Comparison of ENCODE assay signal across 16 cellular contexts in the genomic region with DNA sequence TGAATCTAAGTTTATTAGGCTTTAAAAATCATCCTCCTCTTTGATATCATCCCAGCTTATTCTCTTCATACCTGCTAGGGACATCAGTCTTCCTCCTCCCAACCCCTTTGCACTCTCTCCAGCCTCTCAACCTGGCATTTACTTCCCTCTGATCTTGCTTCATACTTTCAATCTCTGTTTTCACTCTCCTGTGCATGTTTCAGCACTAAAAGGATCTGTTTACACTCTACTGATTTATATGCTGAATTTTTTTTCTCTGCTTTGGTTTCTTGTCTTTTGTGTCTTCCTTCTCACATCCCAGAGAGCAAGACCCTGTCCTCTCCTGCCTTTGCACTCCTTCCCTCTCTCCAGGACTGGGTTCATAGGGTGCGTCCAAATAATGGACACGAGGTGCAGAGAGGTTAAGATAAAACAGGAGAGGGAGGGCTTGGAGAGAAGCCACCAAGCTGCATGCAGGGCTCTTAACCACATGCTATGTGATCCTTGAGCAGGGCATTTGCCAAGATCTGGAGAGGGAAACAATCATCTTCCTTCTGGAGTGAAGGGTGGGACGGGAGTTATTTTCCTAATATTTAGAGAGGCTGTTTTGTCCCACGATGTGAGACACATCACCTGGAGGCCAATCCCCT. TPM values are rescaled to one million over a fixed set of nuclear protein-coding genes. Genes with fewer than 3 reads are reported as not detected.
DNase-seq lines count a peak whose midpoint lies in the region; TF ChIP-seq lines count a peak whose summit lies in the region.
"Had no signal": no experiment of that assay in that cellular context is flagged by ENCODE, and none has a peak within 500 bp of the region (broad histone marks: within the 10 kb centered on the region; RNA-seq: fewer than 3 reads in every experiment).

No MANE protein-coding gene starts in this region.

- H3K23ac ChIP-seq in mesenchymal stem cell (ENCODE audit: low read length in 2 of 2): no peak overlapping the region

- H4K8ac ChIP-seq in mesenchymal stem cell (ENCODE audit: low read length): no peak overlapping the region

- no peak overlapping the region for H2BK120ac ChIP-seq in mesenchymal stem cell (ENCODE audit: low read depth, low read length)

- TF ChIP-seq CTCF in astrocyte of the cerebellum (IDR thresholded peaks at IDR 0.05; ENCODE audit: low read depth, low read length, missing control alignments) (no peak), HFFc6 (IDR thresholded peaks at IDR 0.05) (no peak)

- DNase-seq in DMS 273 (lab: John Stamatoyannopoulos, UW; ENCODE audit: unreplicated experiment) (peak; percentile 86), LHCN-M2 (ENCODE audit: low read depth) (peak; percentile 54), astrocyte of the cerebellum (ENCODE audit: low read depth) (peak; percentile 33), mesenchymal stem cell (peak; percentile 41), dermis blood vessel endothelial cell (no peak), SHP77 treated with DMSO at 0.1 percent for 48 hours (lab: John Stamatoyannopoulos, UW) (no peak), HFFc6 (no peak)
- no peak for DNase-seq in stimulated activated CD4-positive, alpha-beta T cell treated with anti-CD3 and anti-CD28 coated beads, Interleukin-12 subunit alpha, Interleukin-12 subunit beta, amount 100 ng/mL, for 4 hours
- DNase-seq: CD4-positive, alpha-beta memory T cell; GOT3; left cardiac atrium had no signal

- H3K4me3 ChIP-seq in astrocyte of the cerebellum (ENCODE audit: low read depth, low read length): no peak overlapping the region
- no peak overlapping the region for H3K4me3 ChIP-seq in mesenchymal stem cell (ENCODE audit: insufficient read depth in 1 of 2, low read depth in 1 of 2, low read length in 2 of 2)

- no peak overlapping the region for H3K4me3 Mint-ChIP-seq in HFFc6
- H3K4me3 Mint-ChIP-seq: CD4-positive, alpha-beta memory T cell; central memory CD8-positive, alpha-beta T cell had no signal

- no peak overlapping the region for H3K27ac Mint-ChIP-seq in HFFc6
- H3K27ac Mint-ChIP-seq: CD4-positive, alpha-beta memory T cell had no signal

- no peak overlapping the region for H2BK5ac ChIP-seq in mesenchymal stem cell (ENCODE audit: low read depth, low read length, poor library complexity, severe bottlenecking)

- H4K91ac ChIP-seq in mesenchymal stem cell (ENCODE audit: low read length): no peak overlapping the region

- 16% methylated on average over 4 of the region's 4 CpGs for WGBS in mesenchymal stem cell

- no peak overlapping the region for H3K9ac ChIP-seq in mesenchymal stem cell (ENCODE audit: low read length)

- H2BK12ac ChIP-seq in mesenchymal stem cell (ENCODE audit: low read length in 2 of 2): no peak overlapping the region

- no peaks in the 10 kb centered on the region for H3K9me3 Mint-ChIP-seq in HFFc6
- H3K9me3 Mint-ChIP-seq: CD4-positive, alpha-beta memory T cell; central memory CD8-positive, alpha-beta T cell; stimulated activated effector memory CD8-positive, alpha-beta T cell treated with anti-CD3 and anti-CD28 coated beads, Interleukin-12 subunit alpha, Interleukin-12 subunit beta, amount 100 ng/mL, for 72 hours had no signal

- no peak overlapping the region for H3K27ac ChIP-seq in mesenchymal stem cell (ENCODE audit: low read length, poor library complexity, severe bottlenecking)

- peaks cover 35% of the 10 kb centered on the region for H3K27me3 Mint-ChIP-seq in HFFc6 (ENCODE audit: insufficient read depth)

- H3K79me1 ChIP-seq in mesenchymal stem cell (replicated peaks; ENCODE audit: low read length, poor library complexity, severe bottlenecking): no peaks in the 10 kb centered on the region

- H3K4me1 Mint-ChIP-seq in HFFc6 (ENCODE audit: low read depth): no peaks in the 10 kb centered on the region

- H2BK15ac ChIP-seq in mesenchymal stem cell (ENCODE audit: low read depth, poor library complexity, severe bottlenecking): no peak overlapping the region

- H3K18ac ChIP-seq in mesenchymal stem cell (ENCODE audit: low read depth in 1 of 2, low read length in 2 of 2): no peak overlapping the region

- no peaks in the 10 kb centered on the region for H3K9me3 ChIP-seq in mesenchymal stem cell (ENCODE audit: control insufficient read depth, low read length)

- H3K4me2 ChIP-seq in mesenchymal stem cell (ENCODE audit: low read length, poor library complexity, severe bottlenecking): no peak overlapping the region

- H3K36me3 ChIP-seq in mesenchymal stem cell (ENCODE audit: control insufficient read depth in 1 of 2, insufficient read depth in 2 of 2, low read depth in 1 of 2, low read length in 2 of 2): no peaks in the 10 kb centered on the region

- no peak overlapping the region for H3K14ac ChIP-seq in mesenchymal stem cell (ENCODE audit: low read length in 2 of 2)

- H3K36me3 Mint-ChIP-seq in HFFc6 (ENCODE audit: low read depth): no peaks in the 10 kb centered on the region
- H3K36me3 Mint-ChIP-seq: CD4-positive, alpha-beta memory T cell; stimulated activated effector memory CD8-positive, alpha-beta T cell treated with anti-CD3 and anti-CD28 coated beads, Interleukin-12 subunit alpha, Interleukin-12 subunit beta, amount 100 ng/mL, for 72 hours had no signal

- H3K4me1 ChIP-seq in mesenchymal stem cell (ENCODE audit: control insufficient read depth, insufficient read depth, low read depth, low read length): peaks cover 20% of the 10 kb centered on the region

- no peak overlapping the region for H3K4ac ChIP-seq in mesenchymal stem cell (ENCODE audit: low read depth in 1 of 2, low read length in 2 of 2)

- no peak overlapping the region for H2AK5ac ChIP-seq in mesenchymal stem cell (ENCODE audit: low read length, severe bottlenecking)

- H3K27me3 ChIP-seq in mesenchymal stem cell (ENCODE audit: control insufficient read depth in 1 of 2, insufficient read depth in 1 of 2, low read length in 2 of 2): peaks cover 98 to 100% of the 10 kb centered on the region in 2 experiments

- in situ Hi-C loops in astrocyte of the cerebellum (cut with HindIII; ENCODE audit: low sequenced_read_pairs): loop anchor here (25.0 kb wide), 1 partner anchor 433 kb away; a partner anchor contains a TSS

- no peak overlapping the region for H2AFZ ChIP-seq in mesenchymal stem cell (ENCODE audit: low read depth, low read length)

RNA-seq across cellular contexts. Expression of a gene that starts 3.0 kb away (rescaled TPM):
- total RNA-seq in LHCN-M2 (2014; rRNA removed): not detected in 2 replicates
- polyA plus RNA-seq in LHCN-M2 (2012): not detected
- polyA plus RNA-seq in mesenchymal stem cell (2013, experiment 1 of 2): not detected
- not detected for polyA plus RNA-seq in mesenchymal stem cell (2013, experiment 2 of 2)
- not detected in 2 replicates for total RNA-seq in dermis blood vessel endothelial cell
- not detected for total RNA-seq in HFFc6 (2021; fragmentation: NEBNext Ultra II Directional; extraction: Animal tissue kit (Norgen Biotek cat#: 25700))
- total RNA-seq: CD4-positive, alpha-beta memory T cell; HepG2; NCI-H460; omental fat pad had no signal
- polyA plus RNA-seq: CD4-positive, alpha-beta memory T cell; HepG2 had no signal

RNA-seq across cellular contexts. Expression of a gene that starts 27.5 kb away (rescaled TPM):
- total RNA-seq in LHCN-M2 (2014; rRNA removed) (49.0 and 69.4 TPM in 2 replicates), dermis blood vessel endothelial cell (87.6 and 98.4 TPM in 2 replicates)
- polyA plus RNA-seq in LHCN-M2 (2012): 74.8 TPM
- 52.6 TPM for polyA plus RNA-seq in mesenchymal stem cell (2013, experiment 1 of 2)
- 49.8 TPM for polyA plus RNA-seq in mesenchymal stem cell (2013, experiment 2 of 2)
- total RNA-seq in HFFc6 (2021; fragmentation: NEBNext Ultra II Directional; extraction: Animal tissue kit (Norgen Biotek cat#: 25700)): 10 to 100 TPM; 77.3 to 99.3 (median 87.2) TPM

Comparison
In these comparisons a context has a peak if more than half of its experiments do, and no peak if none do; other contexts are left out.
1. DNase-seq: peak in DMS 273 (single experiment), LHCN-M2 (single experiment), astrocyte of the cerebellum (single experiment) and mesenchymal stem cell (single experiment); none in dermis blood vessel endothelial cell (single experiment), SHP77 treated with DMSO at 0.1 percent for 48 hours (single experiment), stimulated activated CD4-positive, alpha-beta T cell treated with anti-CD3 and anti-CD28 coated beads, Interleukin-12 subunit alpha, Interleukin-12 subunit beta, amount 100 ng/mL, for 4 hours (single experiment) and HFFc6 (single experiment).